Comparison of ENCODE assay signal across 11 cellular contexts in genomic region chr15:39287322-39288195, GRCh38.
DNase-seq lines count a peak whose midpoint lies in the region; TF ChIP-seq lines count a peak whose summit lies in the region.
"Had no signal": no experiment of that assay in that cellular context is flagged by ENCODE, and none has a peak within 500 bp of the region (broad histone marks: within the 10 kb centered on the region; RNA-seq: fewer than 3 reads in every experiment).

No MANE protein-coding gene starts in this region.

- H3K27me3 ChIP-seq in SK-N-SH (ENCODE audit: insufficient read depth) (no peaks in the 10 kb centered on the region), tibial artery (no peaks in the 10 kb centered on the region), right atrium auricular region (no peaks in the 10 kb centered on the region)

- H3K79me2 ChIP-seq in SK-N-SH (ENCODE audit: insufficient read depth): no peaks in the 10 kb centered on the region

- H3K4me3 ChIP-seq in SK-N-SH (ENCODE audit: low read depth in 2 of 2, low read length in 1 of 2) (no peak overlapping the region), tibial artery (no peak overlapping the region), right atrium auricular region (no peak overlapping the region)

- intact Hi-C loops in tibial artery (cut with DNase I; ENCODE audit: low total_unique reads): no loop called here

- peaks cover 0 to 29% of the 10 kb centered on the region in 2 experiments; a peak in 3 of 4 replicates for H3K4me1 ChIP-seq in SK-N-SH (ENCODE audit: control insufficient read depth in 1 of 2, insufficient read depth in 2 of 2, low read depth in 1 of 2, low read length in 1 of 2)
- H3K4me1 ChIP-seq in tibial artery: no peaks in the 10 kb centered on the region
- H3K4me1 ChIP-seq in right atrium auricular region: no peaks in the 10 kb centered on the region

- POLR2A ChIA-PET in SK-N-SH (lab: Yijun Ruan, JAX): no interaction called here

- H4K20me1 ChIP-seq in SK-N-SH (ENCODE audit: insufficient read depth): no peaks in the 10 kb centered on the region

- no peak overlapping the region for H2AFZ ChIP-seq in SK-N-SH (ENCODE audit: low read depth)

- 0 out of 2 replicates have a peak, but pooled peaks cover 5% of the 10 kb centered on the region for H3K9me3 ChIP-seq in SK-N-SH
- H3K9me3 ChIP-seq in tibial artery: no peaks in the 10 kb centered on the region
- peaks cover 0 to 7% of the 10 kb centered on the region in 2 donors for H3K9me3 ChIP-seq in right atrium auricular region

- H3K9me2 ChIP-seq in SK-N-SH: no peaks in the 10 kb centered on the region

- no peak for TF ChIP-seq RAD21 in SK-N-SH (IDR thresholded peaks at IDR 0.05; ENCODE audit: low read length)

- H3K27ac ChIP-seq in SK-N-SH (ENCODE audit: low read depth in 2 of 2, low read length in 1 of 2): peak overlapping the region; percentile 69 to 85; a peak in 3 of 4 replicates
- H3K27ac ChIP-seq in tibial artery: no peak overlapping the region
- H3K27ac ChIP-seq in right atrium auricular region: no peak overlapping the region

- peaks cover 27% of the 10 kb centered on the region for H3F3A ChIP-seq in SK-N-SH (replicated peaks; ENCODE audit: insufficient read depth)

- H3K4me2 ChIP-seq in SK-N-SH: peak overlapping the region; percentile 9; the same call in 1 of the 2 replicates

- H3K36me3 ChIP-seq in SK-N-SH (replicated peaks in 1 of 2; ENCODE audit: control insufficient read depth in 1 of 2, insufficient read depth in 2 of 2, low read length in 1 of 2) (no peaks in the 10 kb centered on the region), tibial artery (no peaks in the 10 kb centered on the region), right atrium auricular region (no peaks in the 10 kb centered on the region)

- DNase-seq in DMS53 treated with DMSO at 0.1 percent for 48 hours (lab: John Stamatoyannopoulos, UW; ENCODE audit: unreplicated experiment): peak; percentile 94
- DNase-seq in NCI-H2029 treated with DMSO at 0.1 percent for 48 hours (lab: John Stamatoyannopoulos, UW): peak; percentile 61
- no peak for DNase-seq in SK-N-SH
- DNase-seq in glomerular visceral epithelial cell (ENCODE audit: extremely low spot score): peak; percentile 35
- DNase-seq in tibial artery: no peak
- DNase-seq in right atrium auricular region (ENCODE audit: low spot score): no peak
- no peak for DNase-seq in stimulated activated CD4-positive, alpha-beta T cell treated with anti-CD3 and anti-CD28 coated beads, Interleukin-4, amount 100 ng/mL, for 1 hour
- no peak for DNase-seq in 8988T
- DNase-seq: activated CD4-positive, alpha-beta T cell treated with anti-CD3 and anti-CD28 coated beads for 1 hour; activated T-cell treated with anti-CD3 and anti-CD28 coated beads, Interleukin-2, amount 50 U/mL, for 48 hours; mesendoderm had no signal

- peak in 1 of 2 experiments; percentile 49; a peak in 1 of 4 replicates for TF ChIP-seq EP300 in SK-N-SH (IDR thresholded peaks at IDR 0.05; ENCODE audit: borderline replicate concordance in 1 of 2, low read depth in 1 of 2, low read length in 1 of 2)

- WGBS in SK-N-SH (ENCODE audit: low lambda C conversion rate): 67% methylated on average over 6 of the region's 6 CpGs

- CTCF ChIA-PET in SK-N-SH (lab: Yijun Ruan, JAX): no interaction called here

- TF ChIP-seq CTCF in SK-N-SH (IDR thresholded peaks at IDR 0.05) (no peak), tibial artery (IDR thresholded peaks at IDR 0.05) (no peak), right atrium auricular region (IDR thresholded peaks at IDR 0.05) (no peak)

- peak overlapping the region; percentile 1; the same call in 1 of the 2 replicates for H3K9ac ChIP-seq in SK-N-SH

TF ChIP-seq in SK-N-SH, 30 proteins besides CTCF, POLR2A, EP300 and RAD21:
- TF ChIP-seq FOSL2 (IDR thresholded peaks at IDR 0.05; ENCODE audit: borderline replicate concordance, low read depth): peak; percentile 67; the same call in 1 of the 2 replicates
- no peak for TF ChIP-seq RXRA (IDR thresholded peaks at IDR 0.05; ENCODE audit: borderline replicate concordance, low read depth)
- TF ChIP-seq PBX3 (IDR thresholded peaks at IDR 0.05): peak; percentile 47; the same call in 1 of the 2 replicates
- TF ChIP-seq MEF2A (IDR thresholded peaks at IDR 0.05; ENCODE audit: borderline replicate concordance, low read depth): peak; percentile 51; the same call in 1 of the 2 replicates
- peak; percentile 57 for TF ChIP-seq JUND (IDR thresholded peaks at IDR 0.05)
- peak; percentile 72 for TF ChIP-seq TCF12 (IDR thresholded peaks at IDR 0.05)
- TF ChIP-seq ZBTB33 (IDR thresholded peaks at IDR 0.05; ENCODE audit: borderline replicate concordance, low read depth): no peak
- no peak for TF ChIP-seq RCOR1 (IDR thresholded peaks at IDR 0.05; ENCODE audit: low read length)

Comparison
In these comparisons a context has a peak if more than half of its experiments do, and no peak if none do; other contexts are left out.
1. DNase-seq: peak in DMS53 treated with DMSO at 0.1 percent for 48 hours (single experiment), NCI-H2029 treated with DMSO at 0.1 percent for 48 hours (single experiment) and glomerular visceral epithelial cell (single experiment); none in SK-N-SH (single experiment), tibial artery (0 of 2), right atrium auricular region (single experiment), stimulated activated CD4-positive, alpha-beta T cell treated with anti-CD3 and anti-CD28 coated beads, Interleukin-4, amount 100 ng/mL, for 1 hour (single experiment) and 8988T (single experiment).
2. H3K27ac ChIP-seq: peak in SK-N-SH (2 of 2); none in tibial artery (0 of 2) and right atrium auricular region (0 of 2).